Comparison of ENCODE assay signal across 12 cellular contexts in the genomic region with DNA sequence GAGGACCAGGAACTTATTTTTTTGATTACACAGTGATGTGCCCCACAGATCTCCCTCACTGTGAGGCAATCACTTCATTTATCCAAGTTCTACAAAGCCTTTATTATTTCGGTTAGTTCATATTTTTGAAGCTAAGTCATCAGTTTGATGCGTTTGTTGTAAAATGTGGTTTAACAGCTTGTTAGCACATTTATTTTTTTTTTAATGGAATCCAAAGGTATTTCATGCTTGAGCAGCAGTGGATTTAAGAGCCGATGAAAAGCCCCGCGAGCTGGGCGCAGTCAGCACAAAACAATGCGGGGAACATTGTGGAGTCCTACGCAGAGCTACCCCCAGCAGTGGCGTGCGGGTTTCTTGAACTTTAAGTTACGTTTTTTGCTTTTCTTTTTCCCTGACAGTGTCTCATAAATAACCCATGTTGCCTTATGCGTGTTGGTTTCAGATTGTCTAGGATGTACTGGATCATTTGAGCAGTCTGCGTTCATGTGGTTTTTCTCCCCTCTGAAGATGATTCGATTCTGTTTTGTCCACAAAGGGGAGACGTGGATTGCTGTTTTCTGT.
DNase-seq lines count a peak whose midpoint lies in the region; ATAC-seq and TF ChIP-seq lines count a peak whose summit lies in the region.
"Had no signal": no experiment of that assay in that cellular context is flagged by ENCODE, and none has a peak within 500 bp of the region (broad histone marks: within the 10 kb centered on the region; RNA-seq: fewer than 3 reads in every experiment).

No MANE protein-coding gene starts in this region.

- intact Hi-C loops in ascending aorta (cut with DNase I) (no loop called here), left ventricle myocardium inferior (cut with micrococcal nuclease) (no loop called here), aorta (cut with DNase I) (no loop called here)

- H3K36me3 ChIP-seq in ascending aorta: no peaks in the 10 kb centered on the region
- no peaks in the 10 kb centered on the region for H3K36me3 ChIP-seq in left ventricle myocardium inferior
- H3K36me3 ChIP-seq in aorta (ENCODE audit: control insufficient read depth in 1 of 2, insufficient read depth in 2 of 2, low read length in 1 of 2): no peaks in the 10 kb centered on the region

- H3K4me1 ChIP-seq in ascending aorta: no peaks in the 10 kb centered on the region
- no peaks in the 10 kb centered on the region for H3K4me1 ChIP-seq in left ventricle myocardium inferior
- peaks cover 0 to 2% of the 10 kb centered on the region in 2 donors for H3K4me1 ChIP-seq in aorta (ENCODE audit: control insufficient read depth in 1 of 2, insufficient read depth in 2 of 2, low read length in 2 of 2)

- H3K27ac ChIP-seq in ascending aorta: no peak overlapping the region
- H3K27ac ChIP-seq in left ventricle myocardium inferior (replicated peaks): peak overlapping the region; percentile 61
- no peak overlapping the region for H3K27ac ChIP-seq in aorta (ENCODE audit: low read depth in 1 of 2, low read length in 2 of 2)

- no peak for TF ChIP-seq CTCF in ascending aorta (IDR thresholded peaks at IDR 0.05)
- TF ChIP-seq CTCF in left ventricle myocardium inferior (IDR thresholded peaks at IDR 0.05; ENCODE audit: borderline replicate concordance): no peak

- H3K4me3 ChIP-seq in ascending aorta (peak overlapping the region; percentile 10), left ventricle myocardium inferior (peak overlapping the region; percentile 47), skeletal muscle cell (ENCODE audit: low read depth, low read length) (peak overlapping the region; percentile 18), aorta (ENCODE audit: low read length in 2 of 2) (no peak overlapping the region)

- peak; percentile 63 for DNase-seq in EL
- no peak for DNase-seq in ascending aorta (ENCODE audit: low spot score in 2 of 2)
- DNase-seq in left ventricle myocardium inferior: no peak
- peak; percentile 97 for DNase-seq in skeletal muscle cell (ENCODE audit: low read depth)
- no peak for DNase-seq in aorta
- DNase-seq in NCI-H2029 (lab: John Stamatoyannopoulos, UW): no peak
- DNase-seq in DMS53 (lab: John Stamatoyannopoulos, UW): no peak
- DNase-seq: activated T-cell treated with anti-CD3 and anti-CD28 coated beads, Interleukin-2, amount 50 U/mL, for 4 hours; NCI-H1930; occipital lobe; stimulated activated CD8-positive, alpha-beta memory T cell treated with anti-CD3 and anti-CD28 coated beads, Interleukin-4, amount 100 ng/mL, for 48 hours had no signal

- ATAC-seq in aorta (ENCODE audit: low FRiP score) (no peak), GM21447 (IDR thresholded peaks at IDR 0.05; ENCODE audit: unreplicated experiment) (no peak)
- ATAC-seq: activated T-cell treated with anti-CD3 and anti-CD28 coated beads, Interleukin-2, amount 50 U/mL, for 4 hours had no signal

- H3K9me3 ChIP-seq in ascending aorta: no peaks in the 10 kb centered on the region
- H3K9me3 ChIP-seq in left ventricle myocardium inferior (replicated peaks): peaks cover 21% of the 10 kb centered on the region
- H3K9me3 ChIP-seq in aorta (ENCODE audit: control insufficient read depth, low read length): no peaks in the 10 kb centered on the region

- 3 to 7% methylated on average over 15 of the region's 15 CpGs for WGBS in aorta, 2 donors

- H3K27me3 ChIP-seq in ascending aorta (no peaks in the 10 kb centered on the region), left ventricle myocardium inferior (ENCODE audit: low read depth) (no peaks in the 10 kb centered on the region), aorta (ENCODE audit: control insufficient read depth in 1 of 2, insufficient read depth in 2 of 2, low read length in 1 of 2) (no peaks in the 10 kb centered on the region)

Comparison
In these comparisons a context has a peak if more than half of its experiments do, and no peak if none do; other contexts are left out.
1. DNase-seq: peak in EL (single experiment) and skeletal muscle cell (single experiment); none in ascending aorta (0 of 2), left ventricle myocardium inferior (single experiment), aorta (0 of 2), NCI-H2029 (single experiment) and DMS53 (single experiment).
2. H3K4me3 ChIP-seq: peak in ascending aorta (2 of 2), left ventricle myocardium inferior (single experiment) and skeletal muscle cell (single experiment); none in aorta (0 of 2).